10 cellular contexts compared by ENCODE assay signal in genomic region chr13:42392706-42393572, GRCh38.
DNase-seq lines count a peak whose midpoint lies in the region; ATAC-seq and TF ChIP-seq lines count a peak whose summit lies in the region.
"Had no signal": no experiment of that assay in that cellular context is flagged by ENCODE, and none has a peak within 500 bp of the region (broad histone marks: within the 10 kb centered on the region; RNA-seq: fewer than 3 reads in every experiment).

No MANE protein-coding gene starts in this region.

- no peak overlapping the region for H3K4me3 ChIP-seq in mucosa of rectum (ENCODE audit: low read length in 2 of 2)
- H3K4me3 ChIP-seq in testis = no peak overlapping the region

- peak overlapping the region; percentile 90 to 95 for H3K4me3 Mint-ChIP-seq in activated T-cell treated with anti-CD3 and anti-CD28 coated beads, Interleukin-2, amount 50 U/mL, for 72 hours
- no peak overlapping the region for H3K4me3 Mint-ChIP-seq in Calu3 (ENCODE audit: low read depth, unreplicated experiment)

- TF ChIP-seq CTCF in testis (IDR thresholded peaks at IDR 0.05) (no peak), Calu3 (IDR thresholded peaks at IDR 0.05; ENCODE audit: unreplicated experiment) (no peak)

- 72 to 84% methylated on average over 6 of the region's 6 CpGs for WGBS in testis, 2 donors

- no peaks in the 10 kb centered on the region for H3K9me3 ChIP-seq in mucosa of rectum (ENCODE audit: control insufficient read depth in 2 of 2, low read length in 2 of 2)
- no peaks in the 10 kb centered on the region for H3K9me3 ChIP-seq in testis

- peak overlapping the region; percentile 99 for H3K27ac Mint-ChIP-seq in activated T-cell treated with anti-CD3 and anti-CD28 coated beads, Interleukin-2, amount 50 U/mL, for 72 hours
- no peak overlapping the region for H3K27ac Mint-ChIP-seq in Calu3 (ENCODE audit: unreplicated experiment)

- H3K27ac ChIP-seq in mucosa of rectum (ENCODE audit: low read depth in 2 of 2, low read length in 2 of 2) (peak overlapping the region; percentile 6 to 25), testis (no peak overlapping the region)

- no peaks in the 10 kb centered on the region for H3K27me3 ChIP-seq in mucosa of rectum (ENCODE audit: control insufficient read depth in 2 of 2, insufficient read depth in 2 of 2, low read length in 2 of 2)
- H3K27me3 ChIP-seq in testis = no peaks in the 10 kb centered on the region

- BruUV-seq in Calu3 (replicated peaks; lab: Mats Ljungman, UMichigan) = no TSS peak

- H3K4me1 ChIP-seq in mucosa of rectum (ENCODE audit: control insufficient read depth in 2 of 2, insufficient read depth in 2 of 2, low read length in 2 of 2) (peaks cover 3 to 6% of the 10 kb centered on the region in 2 donors), testis (no peaks in the 10 kb centered on the region)

- H3K36me3 ChIP-seq in mucosa of rectum (ENCODE audit: control insufficient read depth in 2 of 2, insufficient read depth in 2 of 2, low read length in 2 of 2) = no peaks in the 10 kb centered on the region
- no peaks in the 10 kb centered on the region for H3K36me3 ChIP-seq in testis (ENCODE audit: low read depth, missing control alignments)

- no peak for TF ChIP-seq POLR2A in testis (IDR thresholded peaks at IDR 0.05)

- peak; percentile 58 for ATAC-seq in GM18520 (IDR thresholded peaks at IDR 0.05; ENCODE audit: unreplicated experiment)
- peak; percentile 47 for ATAC-seq in HG02852 (IDR thresholded peaks at IDR 0.05; ENCODE audit: unreplicated experiment)
- ATAC-seq in activated T-cell treated with anti-CD3 and anti-CD28 coated beads, Interleukin-2, amount 50 U/mL, for 72 hours (replicated peaks in 1 of 2) = peak; percentile 63 to 67
- ATAC-seq in HG02981 (IDR thresholded peaks at IDR 0.05; ENCODE audit: unreplicated experiment) = no peak

- peaks cover 77% of the 10 kb centered on the region for H3K4me1 Mint-ChIP-seq in activated T-cell treated with anti-CD3 and anti-CD28 coated beads, Interleukin-2, amount 50 U/mL, for 72 hours (ENCODE audit: low read depth)
- H3K4me1 Mint-ChIP-seq in Calu3 (ENCODE audit: low read depth, unreplicated experiment) = no peaks in the 10 kb centered on the region

- no peak overlapping the region for H3K9ac ChIP-seq in mucosa of rectum (ENCODE audit: low read depth in 1 of 2, low read length in 2 of 2)

- H3K27me3 Mint-ChIP-seq in activated T-cell treated with anti-CD3 and anti-CD28 coated beads, Interleukin-2, amount 50 U/mL, for 72 hours (ENCODE audit: low read depth) = no peaks in the 10 kb centered on the region
- peaks cover 3% of the 10 kb centered on the region for H3K27me3 Mint-ChIP-seq in Calu3 (ENCODE audit: unreplicated experiment)

- intact Hi-C loops in testis (cut with DNase I; ENCODE audit: low total_unique reads) (no loop called here), Calu3 (cut with micrococcal nuclease; ENCODE audit: unreplicated experiment) (no loop called here)

- DNase-seq in activated T-cell treated with anti-CD3 and anti-CD28 coated beads, Interleukin-2, amount 50 U/mL, for 72 hours = peak; percentile 54 to 57
- DNase-seq in GOT3 (lab: John Stamatoyannopoulos, UW) (no peak), testis (no peak), Calu3 (no peak)
- DNase-seq: DMS 273 treated with DMSO at 0.1 percent for 48 hours, hypothalamus had no signal

- peaks cover 3 to 4% of the 10 kb centered on the region in 2 donors for H3K9me3 Mint-ChIP-seq in activated T-cell treated with anti-CD3 and anti-CD28 coated beads, Interleukin-2, amount 50 U/mL, for 72 hours
- H3K9me3 Mint-ChIP-seq in Calu3 (ENCODE audit: low read depth, unreplicated experiment) = peaks cover 2% of the 10 kb centered on the region

- peaks cover 15 to 22% of the 10 kb centered on the region in 2 donors for H3K36me3 Mint-ChIP-seq in activated T-cell treated with anti-CD3 and anti-CD28 coated beads, Interleukin-2, amount 50 U/mL, for 72 hours (ENCODE audit: insufficient read depth in 2 of 2)
- no peaks in the 10 kb centered on the region for H3K36me3 Mint-ChIP-seq in Calu3 (ENCODE audit: insufficient read depth, unreplicated experiment)

- CTCF ChIA-PET in Calu3 (lab: Charles Lee) = no interaction called here

Comparison
In these comparisons a context has a peak if more than half of its experiments do, and no peak if none do; other contexts are left out.
1. DNase-seq: peak in activated T-cell treated with anti-CD3 and anti-CD28 coated beads, Interleukin-2, amount 50 U/mL, for 72 hours (2 of 2); none in GOT3 (single experiment), testis (single experiment) and Calu3 (single experiment).
2. H3K27ac ChIP-seq: peak in mucosa of rectum (2 of 2); none in testis (0 of 2).